In the genomic region with DNA sequence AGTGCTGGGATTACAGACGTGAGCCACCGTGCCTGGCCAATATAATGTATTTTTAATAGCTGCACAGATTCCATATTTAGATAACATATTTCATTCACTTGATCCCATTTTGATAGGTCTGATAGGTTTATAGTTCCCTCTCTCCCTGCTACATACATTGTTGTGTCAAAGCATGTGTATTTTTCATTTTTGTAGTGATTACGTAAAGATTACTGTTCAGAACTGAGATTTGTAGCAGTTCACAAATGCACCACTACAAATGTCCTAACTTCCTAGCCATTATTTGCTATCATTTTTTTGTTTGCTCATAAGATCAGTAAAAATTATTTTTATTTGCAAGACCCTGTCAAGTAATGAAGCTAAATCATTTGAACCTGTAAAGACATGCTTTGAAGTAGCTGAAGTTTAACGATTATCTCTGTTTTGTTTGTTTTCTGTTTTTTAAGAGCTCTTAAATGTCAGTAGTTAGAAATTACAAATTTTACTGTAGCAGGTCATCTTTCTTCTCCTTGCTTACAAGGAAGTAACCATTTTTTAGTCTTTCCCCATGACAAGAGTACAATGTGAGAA, we compare ENCODE assay signal across 17 cellular contexts. TPM values are rescaled to one million over a fixed set of nuclear protein-coding genes. Genes with fewer than 3 reads are reported as not detected.
A peak's percentile ranks its signal among the peaks of the same experiment; 100 is the strongest.
DNase-seq lines count a peak whose midpoint lies in the region; ATAC-seq and TF ChIP-seq lines count a peak whose summit lies in the region.
"Had no signal": no experiment of that assay in that cellular context is flagged by ENCODE, and none has a peak within 500 bp of the region (broad histone marks: within the 10 kb centered on the region; RNA-seq: fewer than 3 reads in every experiment).

No MANE protein-coding gene starts in this region.

- H3K27me3 ChIP-seq in ACC112 (ENCODE audit: insufficient read depth, low read length) (no peaks in the 10 kb centered on the region), body of pancreas (no peaks in the 10 kb centered on the region)
- H3K27me3 ChIP-seq: esophagus squamous epithelium, heart left ventricle, stomach had no signal

- H3K27me3 Mint-ChIP-seq in nephron progenitor cell (ENCODE audit: low read depth, poor library complexity) = no peaks in the 10 kb centered on the region
- H3K27me3 Mint-ChIP-seq: activated naive CD8-positive, alpha-beta T cell treated with anti-CD3 and anti-CD28 coated beads, Interleukin-2, amount 10 ng/mL, durations not matched to agents 7 days and 5 days had no signal

- peaks cover 41% of the 10 kb centered on the region for H3K36me3 Mint-ChIP-seq in nephron progenitor cell (ENCODE audit: low read depth)

- CTCF ChIA-PET in HEK293T (lab: Yijun Ruan, JAX) = no interaction called here

- peaks cover 3% of the 10 kb centered on the region for H3K9me3 Mint-ChIP-seq in nephron progenitor cell
- H3K9me3 Mint-ChIP-seq: activated naive CD8-positive, alpha-beta T cell treated with anti-CD3 and anti-CD28 coated beads, Interleukin-2, amount 10 ng/mL, durations not matched to agents 7 days and 5 days had no signal

- H3K4me3 ChIP-seq in ACC112 (ENCODE audit: low read depth, low read length) (no peak overlapping the region), body of pancreas (no peak overlapping the region)
- H3K4me3 ChIP-seq: esophagus squamous epithelium, heart left ventricle, stomach had no signal

- TF ChIP-seq CTCF in body of pancreas (IDR thresholded peaks at IDR 0.05) = peak in 2 of 7 experiments; percentile 1 to 4
- no peak for TF ChIP-seq CTCF in nephron progenitor cell (IDR thresholded peaks at IDR 0.05)

- H3K4me1 Mint-ChIP-seq in nephron progenitor cell = peaks cover 24% of the 10 kb centered on the region

- H3K4me3 Mint-ChIP-seq in nephron progenitor cell = no peak overlapping the region
- H3K4me3 Mint-ChIP-seq: activated naive CD8-positive, alpha-beta T cell treated with anti-CD3 and anti-CD28 coated beads, Interleukin-2, amount 10 ng/mL, durations not matched to agents 7 days and 5 days had no signal

- TF ChIP-seq POLR2A in body of pancreas (IDR thresholded peaks at IDR 0.05) = no peak

- H2AFZ ChIP-seq in ACC112 (ENCODE audit: low read length, unreplicated experiment) = no peak overlapping the region

- peaks cover 52% of the 10 kb centered on the region for H3K79me2 ChIP-seq in ACC112 (ENCODE audit: control insufficient read depth, insufficient read depth, low read length, unreplicated experiment)

- peaks cover 18% of the 10 kb centered on the region for H3K4me1 ChIP-seq in ACC112 (ENCODE audit: control insufficient read depth, insufficient read depth, low read length, unreplicated experiment)
- peaks cover 51% of the 10 kb centered on the region for H3K4me1 ChIP-seq in body of pancreas

- DNase-seq in HEK293T (ENCODE audit: extremely low spot score) (no peak), body of pancreas (no peak), nephron progenitor cell (no peak), hepatic stellate cell (ENCODE audit: low spot score) (no peak), NCI-H2227 (lab: John Stamatoyannopoulos, UW; ENCODE audit: unreplicated experiment) (no peak)
- DNase-seq: activated CD4-positive, alpha-beta T cell treated with anti-CD3 and anti-CD28 coated beads, Interleukin-2, amount 50 U/mL, for 1 hour; activated naive CD8-positive, alpha-beta T cell treated with anti-CD3 and anti-CD28 coated beads, Interleukin-2, amount 10 ng/mL, durations not matched to agents 7 days and 5 days; activated T-cell treated with anti-CD3 and anti-CD28 coated beads for 4 hours; esophagus squamous epithelium; heart left ventricle; NCI-H2029 treated with DMSO at 0.1 percent for 48 hours; NCI-H524 treated with DMSO at 0.1 percent for 48 hours; retina; stomach had no signal

- H3K36me3 ChIP-seq in ACC112 (ENCODE audit: insufficient read depth, low read length) = no peaks in the 10 kb centered on the region
- H3K36me3 ChIP-seq in body of pancreas (replicated peaks in 1 of 2; ENCODE audit: insufficient read depth in 1 of 2, low read depth in 2 of 2) = no peaks in the 10 kb centered on the region
- H3K36me3 ChIP-seq: esophagus squamous epithelium, heart left ventricle, stomach had no signal

- POLR2A ChIA-PET in HEK293T (lab: Yijun Ruan, JAX) = no interaction called here

- peak overlapping the region; percentile 34; the same call in 1 of the 2 replicates for H3K27ac ChIP-seq in ACC112 (ENCODE audit: low read depth, low read length)
- H3K27ac ChIP-seq in body of pancreas = peak overlapping the region in 2 of 4 donors; percentile 43 to 64
- H3K27ac ChIP-seq: esophagus squamous epithelium, stomach had no signal

- H3K9me3 ChIP-seq in body of pancreas = no peaks in the 10 kb centered on the region
- H3K9me3 ChIP-seq: esophagus squamous epithelium, heart left ventricle, stomach had no signal

- intact Hi-C loops in body of pancreas (cut with DNase I) = no loop called here

- whole genome bisulfite sequencing in body of pancreas, 2 donors = 66 to 74% methylated on average over 4 of the region's 4 CpGs

- peak overlapping the region; percentile 81 for H3K27ac Mint-ChIP-seq in nephron progenitor cell
- H3K27ac Mint-ChIP-seq: activated naive CD8-positive, alpha-beta T cell treated with anti-CD3 and anti-CD28 coated beads, Interleukin-2, amount 10 ng/mL, durations not matched to agents 7 days and 5 days had no signal

- peak; percentile 30 for ATAC-seq in body of pancreas
- no peak for ATAC-seq in GM19395 (IDR thresholded peaks at IDR 0.05; ENCODE audit: unreplicated experiment)
- ATAC-seq in GM18873 (IDR thresholded peaks at IDR 0.05; ENCODE audit: low FRiP score, unreplicated experiment) = no peak
- ATAC-seq: heart left ventricle had no signal

TF ChIP-seq in HEK293T, 16 proteins besides CTCF, POLR2A, EP300 and RAD21:
- no peak for TF ChIP-seq BHLHE40 (IDR thresholded peaks at IDR 0.05; ENCODE audit: borderline replicate concordance)
- no peak for TF ChIP-seq SP1 (IDR thresholded peaks at IDR 0.05)
- no peak for TF ChIP-seq CTBP1 (IDR thresholded peaks at IDR 0.05; ENCODE audit: borderline replicate concordance)
- TF ChIP-seq TARDBP (IDR thresholded peaks at IDR 0.05) = no peak
- TF ChIP-seq PKNOX1 (IDR thresholded peaks at IDR 0.05) = peak; percentile 55
- no peak for TF ChIP-seq L3MBTL2 (conservative IDR thresholded peaks at IDR 0.05)
TF ChIP-seq in HEK293T: peak in this region for 1.

RNA-seq across cellular contexts. Expression of gene EML4, which starts 54.0 kb away (rescaled TPM):
- 10 to 100 TPM; 37.4 to 39.9 TPM for total RNA-seq in body of pancreas
